ENCODE assay signal across 1 cellular context in the genomic region with DNA sequence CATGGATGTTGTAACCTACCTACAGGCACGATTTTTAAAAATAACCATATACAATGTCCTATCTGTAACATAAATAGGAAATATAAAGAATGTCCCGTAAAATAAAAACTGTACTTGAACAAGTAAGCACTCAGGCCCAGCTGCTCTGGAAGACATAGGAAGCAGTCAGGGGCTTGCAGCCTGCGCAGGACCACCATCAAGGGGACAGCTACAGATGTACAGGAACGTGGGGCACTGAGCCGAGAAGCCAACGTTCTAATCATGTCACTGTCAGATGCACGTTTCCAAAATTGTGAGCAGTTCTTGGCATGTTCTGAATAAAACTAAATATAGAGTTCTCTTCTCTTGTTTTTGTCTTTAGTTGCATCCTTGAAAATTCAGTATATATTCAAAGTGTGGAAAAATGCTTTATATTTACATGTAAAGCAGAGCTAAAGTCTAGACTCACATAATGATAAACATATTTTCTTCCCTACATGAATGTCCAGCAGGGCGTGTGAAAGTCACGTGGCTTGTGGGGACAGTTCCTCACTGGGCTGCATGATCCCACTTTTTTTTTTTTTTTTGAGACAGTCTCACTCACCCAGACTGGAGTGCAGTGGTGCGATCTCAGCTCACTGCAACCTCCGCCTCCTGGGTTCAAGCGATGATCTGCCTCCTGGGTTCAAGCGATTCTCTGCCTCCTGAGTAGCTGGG.
A peak's percentile ranks its signal among the peaks of the same experiment; 100 is the strongest.
TF ChIP-seq lines count a peak whose summit lies in the region.

No MANE protein-coding gene starts in this region.

TF ChIP-seq in K562, 482 proteins besides CTCF, POLR2A, EP300 and RAD21 (continued from another document):
- TF ChIP-seq TFE3 (CRISPR knock-in tag; IDR thresholded peaks at IDR 0.05) = peak; percentile 56; the same call in 1 of the 2 replicates
- TF ChIP-seq, protein P1, sequence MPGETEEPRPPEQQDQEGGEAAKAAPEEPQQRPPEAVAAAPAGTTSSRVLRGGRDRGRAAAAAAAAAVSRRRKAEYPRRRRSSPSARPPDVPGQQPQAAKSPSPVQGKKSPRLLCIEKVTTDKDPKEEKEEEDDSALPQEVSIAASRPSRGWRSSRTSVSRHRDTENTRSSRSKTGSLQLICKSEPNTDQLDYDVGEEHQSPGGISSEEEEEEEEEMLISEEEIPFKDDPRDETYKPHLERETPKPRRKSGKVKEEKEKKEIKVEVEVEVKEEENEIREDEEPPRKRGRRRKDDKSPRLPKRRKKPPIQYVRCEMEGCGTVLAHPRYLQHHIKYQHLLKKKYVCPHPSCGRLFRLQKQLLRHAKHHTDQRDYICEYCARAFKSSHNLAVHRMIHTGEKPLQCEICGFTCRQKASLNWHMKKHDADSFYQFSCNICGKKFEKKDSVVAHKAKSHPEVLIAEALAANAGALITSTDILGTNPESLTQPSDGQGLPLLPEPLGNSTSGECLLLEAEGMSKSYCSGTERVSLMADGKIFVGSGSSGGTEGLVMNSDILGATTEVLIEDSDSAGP (CRISPR knock-in tag; IDR thresholded peaks at IDR 0.05) = no peak
- TF ChIP-seq, protein P2, sequence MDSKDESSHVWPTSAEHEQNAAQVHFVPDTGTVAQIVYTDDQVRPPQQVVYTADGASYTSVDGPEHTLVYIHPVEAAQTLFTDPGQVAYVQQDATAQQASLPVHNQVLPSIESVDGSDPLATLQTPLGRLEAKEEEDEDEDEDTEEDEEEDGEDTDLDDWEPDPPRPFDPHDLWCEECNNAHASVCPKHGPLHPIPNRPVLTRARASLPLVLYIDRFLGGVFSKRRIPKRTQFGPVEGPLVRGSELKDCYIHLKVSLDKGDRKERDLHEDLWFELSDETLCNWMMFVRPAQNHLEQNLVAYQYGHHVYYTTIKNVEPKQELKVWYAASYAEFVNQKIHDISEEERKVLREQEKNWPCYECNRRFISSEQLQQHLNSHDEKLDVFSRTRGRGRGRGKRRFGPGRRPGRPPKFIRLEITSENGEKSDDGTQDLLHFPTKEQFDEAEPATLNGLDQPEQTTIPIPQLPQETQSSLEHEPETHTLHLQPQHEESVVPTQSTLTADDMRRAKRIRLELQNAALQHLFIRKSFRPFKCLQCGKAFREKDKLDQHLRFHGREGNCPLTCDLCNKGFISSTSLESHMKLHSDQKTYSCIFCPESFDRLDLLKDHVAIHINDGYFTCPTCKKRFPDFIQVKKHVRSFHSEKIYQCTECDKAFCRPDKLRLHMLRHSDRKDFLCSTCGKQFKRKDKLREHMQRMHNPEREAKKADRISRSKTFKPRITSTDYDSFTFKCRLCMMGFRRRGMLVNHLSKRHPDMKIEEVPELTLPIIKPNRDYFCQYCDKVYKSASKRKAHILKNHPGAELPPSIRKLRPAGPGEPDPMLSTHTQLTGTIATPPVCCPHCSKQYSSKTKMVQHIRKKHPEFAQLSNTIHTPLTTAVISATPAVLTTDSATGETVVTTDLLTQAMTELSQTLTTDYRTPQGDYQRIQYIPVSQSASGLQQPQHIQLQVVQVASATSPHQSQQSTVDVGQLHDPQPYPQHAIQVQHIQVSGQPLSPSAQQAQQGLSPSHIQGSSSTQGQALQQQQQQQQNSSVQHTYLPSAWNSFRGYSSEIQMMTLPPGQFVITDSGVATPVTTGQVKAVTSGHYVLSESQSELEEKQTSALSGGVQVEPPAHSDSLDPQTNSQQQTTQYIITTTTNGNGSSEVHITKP (IDR thresholded peaks at IDR 0.05; ENCODE audit: partially characterized antibody) = no peak
- TF ChIP-seq USF1 (CRISPR knock-in tag; IDR thresholded peaks at IDR 0.05) = peak; percentile 49; the same call in 1 of the 2 replicates
- no peak for TF ChIP-seq ATF2 (CRISPR knock-in tag; IDR thresholded peaks at IDR 0.05)
- TF ChIP-seq SMAD2 (IDR thresholded peaks at IDR 0.05; ENCODE audit: low read depth, low read length) = no peak
- TF ChIP-seq ZNF778 (CRISPR knock-in tag; IDR thresholded peaks at IDR 0.05) = no peak
- TF ChIP-seq ZNF143 (CRISPR knock-in tag; IDR thresholded peaks at IDR 0.05) = no peak
- TF ChIP-seq, protein P3, sequence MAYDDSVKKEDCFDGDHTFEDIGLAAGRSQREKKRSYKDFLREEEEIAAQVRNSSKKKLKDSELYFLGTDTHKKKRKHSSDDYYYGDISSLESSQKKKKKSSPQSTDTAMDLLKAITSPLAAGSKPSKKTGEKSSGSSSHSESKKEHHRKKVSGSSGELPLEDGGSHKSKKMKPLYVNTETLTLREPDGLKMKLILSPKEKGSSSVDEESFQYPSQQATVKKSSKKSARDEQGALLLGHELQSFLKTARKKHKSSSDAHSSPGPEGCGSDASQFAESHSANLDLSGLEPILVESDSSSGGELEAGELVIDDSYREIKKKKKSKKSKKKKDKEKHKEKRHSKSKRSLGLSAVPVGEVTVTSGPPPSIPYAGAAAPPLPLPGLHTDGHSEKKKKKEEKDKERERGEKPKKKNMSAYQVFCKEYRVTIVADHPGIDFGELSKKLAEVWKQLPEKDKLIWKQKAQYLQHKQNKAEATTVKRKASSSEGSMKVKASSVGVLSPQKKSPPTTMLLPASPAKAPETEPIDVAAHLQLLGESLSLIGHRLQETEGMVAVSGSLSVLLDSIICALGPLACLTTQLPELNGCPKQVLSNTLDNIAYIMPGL (CRISPR knock-in tag; IDR thresholded peaks at IDR 0.05) = no peak
- TF ChIP-seq EGR1 (conservative IDR thresholded peaks at IDR 0.05) = no peak
- no peak for TF ChIP-seq CREM (IDR thresholded peaks at IDR 0.05; ENCODE audit: low read depth)
- TF ChIP-seq SNRNP70 (optimal IDR thresholded peaks at IDR 0.05; ENCODE audit: low read depth, low read length) = no peak
- TF ChIP-seq, protein P4, sequence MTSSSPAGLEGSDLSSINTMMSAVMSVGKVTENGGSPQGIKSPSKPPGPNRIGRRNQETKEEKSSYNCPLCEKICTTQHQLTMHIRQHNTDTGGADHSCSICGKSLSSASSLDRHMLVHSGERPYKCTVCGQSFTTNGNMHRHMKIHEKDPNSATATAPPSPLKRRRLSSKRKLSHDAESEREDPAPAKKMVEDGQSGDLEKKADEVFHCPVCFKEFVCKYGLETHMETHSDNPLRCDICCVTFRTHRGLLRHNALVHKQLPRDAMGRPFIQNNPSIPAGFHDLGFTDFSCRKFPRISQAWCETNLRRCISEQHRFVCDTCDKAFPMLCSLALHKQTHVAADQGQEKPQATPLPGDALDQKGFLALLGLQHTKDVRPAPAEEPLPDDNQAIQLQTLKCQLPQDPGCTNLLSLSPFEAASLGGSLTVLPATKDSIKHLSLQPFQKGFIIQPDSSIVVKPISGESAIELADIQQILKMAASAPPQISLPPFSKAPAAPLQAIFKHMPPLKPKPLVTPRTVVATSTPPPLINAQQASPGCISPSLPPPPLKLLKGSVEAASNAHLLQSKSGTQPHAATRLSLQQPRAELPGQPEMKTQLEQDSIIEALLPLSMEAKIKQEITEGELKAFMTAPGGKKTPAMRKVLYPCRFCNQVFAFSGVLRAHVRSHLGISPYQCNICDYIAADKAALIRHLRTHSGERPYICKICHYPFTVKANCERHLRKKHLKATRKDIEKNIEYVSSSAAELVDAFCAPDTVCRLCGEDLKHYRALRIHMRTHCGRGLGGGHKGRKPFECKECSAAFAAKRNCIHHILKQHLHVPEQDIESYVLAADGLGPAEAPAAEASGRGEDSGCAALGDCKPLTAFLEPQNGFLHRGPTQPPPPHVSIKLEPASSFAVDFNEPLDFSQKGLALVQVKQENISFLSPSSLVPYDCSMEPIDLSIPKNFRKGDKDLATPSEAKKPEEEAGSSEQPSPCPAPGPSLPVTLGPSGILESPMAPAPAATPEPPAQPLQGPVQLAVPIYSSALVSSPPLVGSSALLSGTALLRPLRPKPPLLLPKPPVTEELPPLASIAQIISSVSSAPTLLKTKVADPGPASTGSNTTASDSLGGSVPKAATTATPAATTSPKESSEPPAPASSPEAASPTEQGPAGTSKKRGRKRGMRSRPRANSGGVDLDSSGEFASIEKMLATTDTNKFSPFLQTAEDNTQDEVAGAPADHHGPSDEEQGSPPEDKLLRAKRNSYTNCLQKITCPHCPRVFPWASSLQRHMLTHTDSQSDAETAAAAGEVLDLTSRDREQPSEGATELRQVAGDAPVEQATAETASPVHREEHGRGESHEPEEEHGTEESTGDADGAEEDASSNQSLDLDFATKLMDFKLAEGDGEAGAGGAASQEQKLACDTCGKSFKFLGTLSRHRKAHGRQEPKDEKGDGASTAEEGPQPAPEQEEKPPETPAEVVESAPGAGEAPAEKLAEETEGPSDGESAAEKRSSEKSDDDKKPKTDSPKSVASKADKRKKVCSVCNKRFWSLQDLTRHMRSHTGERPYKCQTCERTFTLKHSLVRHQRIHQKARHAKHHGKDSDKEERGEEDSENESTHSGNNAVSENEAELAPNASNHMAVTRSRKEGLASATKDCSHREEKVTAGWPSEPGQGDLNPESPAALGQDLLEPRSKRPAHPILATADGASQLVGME (CRISPR knock-in tag; IDR thresholded peaks at IDR 0.05) = no peak
